ENCODE assay signal across 1 cellular context in the genomic region with DNA sequence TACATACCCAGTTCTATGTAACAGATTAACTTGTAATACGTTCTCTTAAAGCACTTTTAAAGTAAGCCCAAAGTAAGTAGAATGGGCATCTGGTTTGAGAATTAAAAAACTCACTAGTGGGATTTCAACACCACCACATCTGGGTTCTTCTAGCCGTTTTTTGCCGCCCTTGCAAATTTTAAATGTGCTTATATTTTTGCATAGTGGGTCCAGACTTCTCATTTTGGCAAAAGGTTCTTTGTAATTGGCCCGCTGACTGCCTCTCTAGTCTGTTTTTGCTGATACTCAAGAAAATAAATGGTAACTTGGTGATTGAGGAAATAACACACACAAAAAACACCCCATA.
TF ChIP-seq lines count a peak whose summit lies in the region.

No MANE protein-coding gene starts in this region.

TF ChIP-seq in endothelial cell of umbilical vein, 7 proteins besides CTCF, POLR2A, EP300 and RAD21:
- TF ChIP-seq POLR2AphosphoS5 (IDR thresholded peaks at IDR 0.05; ENCODE audit: insufficient read depth, low read depth, low read length) (no peak), JUN (IDR thresholded peaks at IDR 0.05; ENCODE audit: borderline replicate concordance, insufficient read depth, insufficient read length, low read depth) (no peak), MYC (IDR thresholded peaks at IDR 0.05; ENCODE audit: low read depth, low read length) (no peak), FOS (IDR thresholded peaks at IDR 0.05; ENCODE audit: borderline replicate concordance, insufficient read depth, low read length) (no peak), EZH2 (IDR thresholded peaks at IDR 0.05; ENCODE audit: borderline replicate concordance, low read depth, low read length, severe bottlenecking) (no peak), GATA2 (IDR thresholded peaks at IDR 0.05; ENCODE audit: insufficient read depth, insufficient read length, low read depth, low read length) (no peak)
- TF ChIP-seq, protein P1, sequence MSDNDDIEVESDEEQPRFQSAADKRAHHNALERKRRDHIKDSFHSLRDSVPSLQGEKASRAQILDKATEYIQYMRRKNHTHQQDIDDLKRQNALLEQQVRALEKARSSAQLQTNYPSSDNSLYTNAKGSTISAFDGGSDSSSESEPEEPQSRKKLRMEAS (IDR thresholded peaks at IDR 0.05; ENCODE audit: insufficient read depth, insufficient read length) = no peak
